8 cellular contexts compared by ENCODE assay signal in the genomic region with DNA sequence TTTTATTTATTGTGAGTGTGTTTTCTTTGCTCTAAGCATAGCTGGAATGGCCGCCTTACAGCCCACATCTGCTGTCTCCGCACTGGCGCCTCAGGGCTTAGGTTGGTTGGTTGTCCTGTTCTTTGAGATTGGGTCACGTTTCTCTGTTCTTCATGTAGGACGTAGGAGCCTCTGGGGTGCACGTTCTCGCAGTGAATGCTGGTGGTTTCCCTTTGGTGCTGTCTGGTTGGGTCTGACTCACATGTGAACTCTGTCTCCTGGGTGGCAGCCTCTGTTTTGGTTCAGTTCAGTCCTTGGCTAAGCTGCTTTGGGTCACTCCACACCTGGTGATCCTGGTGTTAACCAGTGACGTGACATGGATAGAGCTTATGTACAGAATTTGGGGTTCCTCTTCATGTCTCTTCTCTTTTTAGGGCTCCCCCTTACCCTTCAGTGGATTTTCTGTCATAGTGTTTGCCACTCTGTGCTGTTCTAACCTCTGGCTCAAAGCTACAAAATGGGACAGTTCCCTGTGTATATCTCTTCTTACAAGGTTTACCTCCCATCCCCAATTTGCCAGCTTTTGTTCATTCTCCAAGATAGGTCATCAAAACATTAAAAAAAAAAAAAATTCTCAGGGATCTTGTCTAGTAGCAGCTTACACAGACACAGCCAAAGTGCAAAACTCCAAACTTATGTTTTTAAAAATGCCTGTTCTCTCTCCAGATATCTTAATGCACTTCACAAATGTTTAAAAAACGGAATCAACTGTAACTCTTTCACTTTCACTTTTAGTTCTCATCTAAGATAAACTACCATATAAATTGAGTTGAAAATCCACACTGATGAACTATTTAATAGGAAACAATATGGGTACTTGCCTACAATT. TPM values are rescaled to one million over a fixed set of nuclear protein-coding genes. Genes with fewer than 3 reads are reported as not detected.
DNase-seq lines count a peak whose midpoint lies in the region; ATAC-seq and TF ChIP-seq lines count a peak whose summit lies in the region.

No MANE protein-coding gene starts in this region.

- no peaks in the 10 kb centered on the region for H3K9me2 ChIP-seq in OCI-LY7 (ENCODE audit: insufficient read depth, low read length)

- H3K79me2 ChIP-seq in OCI-LY7 (ENCODE audit: insufficient read depth, low read depth, low read length) (peaks cover 20% of the 10 kb centered on the region; the same call in 1 of the 2 replicates), smooth muscle cell (ENCODE audit: low read depth) (no peaks in the 10 kb centered on the region)

- H3K4me3 Mint-ChIP-seq in HFFc6, result peak overlapping the region; percentile 81

- H2AFZ ChIP-seq in OCI-LY7 (ENCODE audit: low read length) (peak overlapping the region; percentile 92), smooth muscle cell (ENCODE audit: low read depth) (no peak overlapping the region)

- CTCF ChIA-PET in OCI-LY7 (lab: Charles Lee; ENCODE audit: unreplicated experiment), result interaction anchor here (0.6 to 1.0 kb wide), 2 partner anchors 18 to 34 kb away, joined by 3 read pairs; no protein-coding TSS in a partner anchor

- no peak for TF ChIP-seq CTCF in GM10266 (IDR thresholded peaks at IDR 0.05; ENCODE audit: control insufficient read depth, insufficient read depth, low read depth, missing control alignments)
- no peak for TF ChIP-seq CTCF in HFFc6 (IDR thresholded peaks at IDR 0.05)
- TF ChIP-seq CTCF in OCI-LY7 (conservative IDR thresholded peaks at IDR 0.05; ENCODE audit: low read length), result no peak
- TF ChIP-seq CTCF in left lung (IDR thresholded peaks at IDR 0.05), result no peak
- TF ChIP-seq CTCF in smooth muscle cell (IDR thresholded peaks at IDR 0.05; ENCODE audit: borderline replicate concordance, insufficient read depth, poor library complexity, severe bottlenecking), result no peak

- peak overlapping the region; percentile 98 for H3K4me2 ChIP-seq in OCI-LY7 (ENCODE audit: low read length)
- H3K4me2 ChIP-seq in smooth muscle cell, result no peak overlapping the region

- 71% methylated on average over 9 of the region's 9 CpGs for WGBS in smooth muscle cell (ENCODE audit: low lambda C conversion rate)

- peak; percentile 73 for ATAC-seq in left lung

- BruUV-seq in OCI-LY7 (replicated peaks; lab: Mats Ljungman, UMichigan), result no TSS peak

- no peak overlapping the region for H3K27ac Mint-ChIP-seq in HFFc6

- H3K4me1 Mint-ChIP-seq in HFFc6 (ENCODE audit: low read depth), result peaks cover 19% of the 10 kb centered on the region

- H4K20me1 ChIP-seq in OCI-LY7 (ENCODE audit: insufficient read depth, low read length) (no peaks in the 10 kb centered on the region), smooth muscle cell (ENCODE audit: low read depth) (no peaks in the 10 kb centered on the region)

- H3K9ac ChIP-seq in smooth muscle cell (ENCODE audit: low read depth), result no peak overlapping the region

- H3K27me3 Mint-ChIP-seq in HFFc6 (ENCODE audit: insufficient read depth), result peaks cover 18% of the 10 kb centered on the region

- intact Hi-C loops in OCI-LY7 (cut with micrococcal nuclease; ENCODE audit: unreplicated experiment), result no loop called here
- intact Hi-C loops in left lung (cut with DNase I), result no loop called here

- POLR2A ChIA-PET in OCI-LY7 (lab: Charles Lee), result interaction anchor here (0.7 to 2.3 kb wide), 6 partner anchors 10 to 248 kb away, joined by 4 to 20 read pairs (median 6); a partner anchor contains a TSS

- no peaks in the 10 kb centered on the region for H3K9me3 Mint-ChIP-seq in HFFc6

- H3K36me3 ChIP-seq in OCI-LY7 (ENCODE audit: insufficient read depth, low read length) (no peaks in the 10 kb centered on the region), left lung (no peaks in the 10 kb centered on the region), smooth muscle cell (ENCODE audit: low read depth) (no peaks in the 10 kb centered on the region)

- H3K9me3 ChIP-seq in OCI-LY7 (ENCODE audit: low read length) (peaks cover 8% of the 10 kb centered on the region; the same call in 1 of the 2 replicates), left lung (no peaks in the 10 kb centered on the region), smooth muscle cell (replicated peaks; ENCODE audit: low read depth) (no peaks in the 10 kb centered on the region)

- H3K27ac ChIP-seq in OCI-LY7 (ENCODE audit: low read depth, low read length, poor library complexity, severe bottlenecking) (peak overlapping the region; percentile 52), left lung (peak overlapping the region; percentile 27 to 61), smooth muscle cell (ENCODE audit: low read depth) (no peak overlapping the region)

- in situ Hi-C loops in KBM-7 (cut with MboI; ENCODE audit: low pct_unique_long_range_greater_than_20kb, low sequenced_read_pairs), result no loop called here

- no peaks in the 10 kb centered on the region for H3K36me3 Mint-ChIP-seq in HFFc6 (ENCODE audit: low read depth)

- DNase-seq in GM10266 (ENCODE audit: extremely low spot score) (peak; percentile 80), HFFc6 (peak; percentile 19), OCI-LY7 (ENCODE audit: low spot score) (peak; percentile 58), left lung (peak in 1 of 2 donors; percentile 34), smooth muscle cell (lab: John Stamatoyannopoulos, UW; ENCODE audit: unreplicated experiment) (no peak), KBM-7 (no peak)
- DNase-seq in activated gamma-delta T cell treated with anti-CD3 and anti-CD28 coated beads, Interleukin-2, amount 50 U/mL, for 16 hours (ENCODE audit: low read depth), result peak; percentile 54
- DNase-seq in stimulated activated CD8-positive, alpha-beta memory T cell treated with anti-CD3 and anti-CD28 coated beads, Interleukin-7, amount 100 ng/mL, for 48 hours (ENCODE audit: extremely low read depth in 1 of 2, low read depth in 1 of 2), result peak; percentile 40 to 69

- H3K4me3 ChIP-seq in OCI-LY7 (ENCODE audit: low read depth, low read length, poor library complexity, severe bottlenecking) (peak overlapping the region; percentile 64), left lung (peak overlapping the region in 1 of 2 donors; percentile 31), smooth muscle cell (no peak overlapping the region)

- H3K4me1 ChIP-seq in OCI-LY7 (ENCODE audit: insufficient read depth, low read length, poor library complexity, severe bottlenecking) (peaks cover 43% of the 10 kb centered on the region), left lung (peaks cover 0 to 16% of the 10 kb centered on the region in 2 donors), smooth muscle cell (ENCODE audit: low read depth) (no peaks in the 10 kb centered on the region)

- H3K27me3 ChIP-seq in left lung, result no peaks in the 10 kb centered on the region
- H3K27me3 ChIP-seq in smooth muscle cell (ENCODE audit: low read depth), result peaks cover 11% of the 10 kb centered on the region

- H3F3A ChIP-seq in smooth muscle cell (ENCODE audit: low read depth), result peaks cover under 1% of the 10 kb centered on the region

RNA-seq across cellular contexts. Expression of a gene that starts 12.8 kb away (rescaled TPM):
- total RNA-seq in HFFc6 (2021; fragmentation: NEBNext Ultra II Directional; extraction: Animal tissue kit (Norgen Biotek cat#: 25700)), result 10 to 100 TPM; 37.5 to 53.5 (median 44.1) TPM
- 47.7 and 69.1 TPM in 2 replicates for total RNA-seq in OCI-LY7 (2014; rRNA removed; shearing (Covaris generic))
- total RNA-seq in OCI-LY7 (2022) (57.3 and 63.6 TPM in 2 replicates), left lung (100 to 1,000 TPM; 458 to 751 TPM), smooth muscle cell (42.7 and 52.0 TPM in 2 replicates)
- polyA plus RNA-seq in smooth muscle cell, result 50.1 and 55.7 TPM in 2 replicates

Comparison
In these comparisons a context has a peak if more than half of its experiments do, and no peak if none do; other contexts are left out.
1. DNase-seq: peak in GM10266 (single experiment), HFFc6 (single experiment), OCI-LY7 (single experiment), activated gamma-delta T cell treated with anti-CD3 and anti-CD28 coated beads, Interleukin-2, amount 50 U/mL, for 16 hours (single experiment) and stimulated activated CD8-positive, alpha-beta memory T cell treated with anti-CD3 and anti-CD28 coated beads, Interleukin-7, amount 100 ng/mL, for 48 hours (2 of 2); none in smooth muscle cell (single experiment) and KBM-7 (single experiment).